ENCODE assay signal across 8 cellular contexts in the genomic region with DNA sequence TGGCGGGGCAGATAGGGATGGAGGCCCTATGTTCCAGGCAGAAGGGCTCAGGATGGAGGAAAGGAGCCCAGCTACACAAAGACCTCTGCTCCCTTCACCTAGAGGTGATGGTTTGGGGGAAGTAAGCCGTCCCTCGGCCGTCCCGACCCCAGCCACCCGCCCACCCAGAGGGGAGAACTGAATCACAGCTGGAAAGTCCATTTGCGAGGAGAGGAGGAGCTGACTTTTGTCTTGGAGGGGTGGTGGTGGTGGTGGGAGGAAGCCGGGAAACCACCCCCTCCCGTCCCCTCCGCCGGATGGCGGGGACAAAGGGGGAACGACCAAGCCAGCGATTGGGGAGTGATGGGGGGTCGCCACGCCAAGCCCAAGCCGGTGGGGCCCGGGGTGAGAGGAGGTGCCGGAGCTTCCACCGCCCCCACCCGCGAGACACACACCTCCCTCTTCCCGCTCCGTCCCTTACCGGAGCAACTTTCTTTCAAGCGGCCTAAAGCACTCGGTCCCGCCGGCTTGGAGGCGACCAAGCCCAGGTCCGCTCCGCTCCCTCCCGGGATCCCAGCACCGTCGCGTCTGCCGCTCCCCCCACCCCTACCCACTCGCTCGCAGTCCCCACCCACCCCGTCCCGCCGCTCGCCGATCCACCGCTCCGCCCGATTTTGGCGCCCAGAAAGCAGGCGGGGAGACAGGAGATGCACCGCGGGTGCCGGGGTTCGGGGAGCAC. TPM values are rescaled to one million over a fixed set of nuclear protein-coding genes. Genes with fewer than 3 reads are reported as not detected.
DNase-seq lines count a peak whose midpoint lies in the region; ATAC-seq and TF ChIP-seq lines count a peak whose summit lies in the region.

No MANE protein-coding gene starts in this region.

- H3K9me3 Mint-ChIP-seq in mesothelial cell of epicardium = no peaks in the 10 kb centered on the region

- peaks cover 23% of the 10 kb centered on the region for H3K36me3 ChIP-seq in BLaER1

- peak overlapping the region; percentile 99 for H3K27ac ChIP-seq in BLaER1

- peak; percentile 8 for ATAC-seq in HG03432 (IDR thresholded peaks at IDR 0.05; ENCODE audit: unreplicated experiment)

- H3K27me3 Mint-ChIP-seq in mesothelial cell of epicardium (ENCODE audit: low read depth) = no peaks in the 10 kb centered on the region

- TF ChIP-seq CTCF in mesothelial cell of epicardium (IDR thresholded peaks at IDR 0.05; ENCODE audit: unreplicated experiment) = no peak

- H3K4me2 ChIP-seq in BLaER1 = peak overlapping the region; percentile 100

- H3K9me3 ChIP-seq in BLaER1 = no peaks in the 10 kb centered on the region

- peaks cover 38% of the 10 kb centered on the region for H4K20me1 ChIP-seq in BLaER1

- no peaks in the 10 kb centered on the region for H3K36me3 Mint-ChIP-seq in mesothelial cell of epicardium

- peaks cover 67% of the 10 kb centered on the region for H3K4me1 ChIP-seq in BLaER1

- H3K4me3 Mint-ChIP-seq in mesothelial cell of epicardium = peak overlapping the region; percentile 95

- H3K27me3 ChIP-seq in BLaER1 = no peaks in the 10 kb centered on the region

- peak overlapping the region; percentile 97 for H3K27ac Mint-ChIP-seq in mesothelial cell of epicardium

- peak overlapping the region; percentile 99 for H3K9ac ChIP-seq in BLaER1

- peak overlapping the region; percentile 96 for H3K4me3 ChIP-seq in BLaER1

- H3K4me1 Mint-ChIP-seq in mesothelial cell of epicardium = peaks cover 68% of the 10 kb centered on the region

- DNase-seq in activated CD4-positive, alpha-beta T cell treated with anti-CD3 and anti-CD28 coated beads for 4 hours = peak; percentile 79 to 81
- DNase-seq in dermis blood vessel endothelial cell = peak; percentile 47
- peak in 1 of 2 experiments; percentile 58 for DNase-seq in mesothelial cell of epicardium (ENCODE audit: low spot score in 2 of 2, unreplicated experiment in 2 of 2)
- peak; percentile 66 for DNase-seq in stimulated activated CD8-positive, alpha-beta memory T cell treated with anti-CD3 and anti-CD28 coated beads, Interleukin-4, amount 100 ng/mL, for 24 hours (ENCODE audit: low read depth)
- DNase-seq in SW480 (ENCODE audit: low spot score) = no peak
- DNase-seq in SHP77 (lab: John Stamatoyannopoulos, UW) = no peak

RNA-seq across cellular contexts. Expression of a gene that starts 0.6 kb away (rescaled TPM):
- total RNA-seq in dermis blood vessel endothelial cell (101 and 147 TPM in 2 replicates), mesothelial cell of epicardium (103 to 111 TPM (median 110 TPM) in 3 replicates)

RNA-seq across cellular contexts. Expression of a gene that starts 36.3 kb away (rescaled TPM):
- total RNA-seq in dermis blood vessel endothelial cell (0.19 TPM in 1 of 2 replicates, not detected in the other), mesothelial cell of epicardium (not detected in 3 replicates)

RNA-seq across cellular contexts. Expression of a gene that starts 43.0 kb away (rescaled TPM):
- total RNA-seq in dermis blood vessel endothelial cell (516 and 723 TPM in 2 replicates), mesothelial cell of epicardium (282 to 298 TPM (median 297 TPM) in 3 replicates)

RNA-seq across cellular contexts. Expression of a gene that starts 43.6 kb away (rescaled TPM):
- total RNA-seq in dermis blood vessel endothelial cell (25.7 and 32.8 TPM in 2 replicates), mesothelial cell of epicardium (70.1 to 74.1 TPM (median 73.2 TPM) in 3 replicates)

Comparison
In these comparisons a context has a peak if more than half of its experiments do, and no peak if none do; other contexts are left out.
1. DNase-seq: peak in activated CD4-positive, alpha-beta T cell treated with anti-CD3 and anti-CD28 coated beads for 4 hours (2 of 2), dermis blood vessel endothelial cell (single experiment) and stimulated activated CD8-positive, alpha-beta memory T cell treated with anti-CD3 and anti-CD28 coated beads, Interleukin-4, amount 100 ng/mL, for 24 hours (single experiment); none in SW480 (single experiment) and SHP77 (0 of 2).